In genomic region chr14:51990488-51990887, GRCh38 we compare ENCODE assay signal across 8 cellular contexts. TPM values are rescaled to one million over a fixed set of nuclear protein-coding genes. Genes with fewer than 3 reads are reported as not detected.
DNase-seq lines count a peak whose midpoint lies in the region; ATAC-seq and TF ChIP-seq lines count a peak whose summit lies in the region.

No MANE protein-coding gene starts in this region.

- H3K4me3 Mint-ChIP-seq in GM23338, result peak overlapping the region; percentile 95

- H3K36me3 ChIP-seq in GM23338 (ENCODE audit: insufficient read depth), result peaks cover 21% of the 10 kb centered on the region; the same call in 1 of the 2 replicates
- peaks cover 37% of the 10 kb centered on the region for H3K36me3 ChIP-seq in skeletal muscle satellite cell (ENCODE audit: insufficient read depth, low read length)

- peaks cover 45% of the 10 kb centered on the region for H3K36me3 Mint-ChIP-seq in GM23338 (ENCODE audit: low read depth)

- no peak overlapping the region for H2AFZ ChIP-seq in GM23338

- H3K27ac Mint-ChIP-seq in GM23338, result no peak overlapping the region

- H3K27me3 ChIP-seq in GM23338 (ENCODE audit: insufficient read depth), result no peaks in the 10 kb centered on the region
- no peaks in the 10 kb centered on the region for H3K27me3 ChIP-seq in skeletal muscle satellite cell (ENCODE audit: control insufficient read depth, insufficient read depth, low read length)

- H3K9me3 ChIP-seq in skeletal muscle satellite cell (replicated peaks; ENCODE audit: low read length), result no peaks in the 10 kb centered on the region

- H3K27me3 Mint-ChIP-seq in GM23338 (ENCODE audit: insufficient read depth, low read depth, poor library complexity), result peaks cover 3% of the 10 kb centered on the region

- TF ChIP-seq CTCF in GM23338 (conservative IDR thresholded peaks at IDR 0.05; ENCODE audit: low read depth in 2 of 2) (no peak), VCaP (conservative IDR thresholded peaks at IDR 0.05) (no peak), foreskin fibroblast (IDR thresholded peaks at IDR 0.05; ENCODE audit: low read depth, low read length) (no peak)

- H3K27ac ChIP-seq in GM23338 (ENCODE audit: low read depth) (no peak overlapping the region), VCaP (peak overlapping the region; percentile 83; the same call in 1 of the 2 replicates)

- H3K79me2 ChIP-seq in GM23338 (replicated peaks; ENCODE audit: insufficient read depth), result peaks cover 53% of the 10 kb centered on the region

- H3K4me2 ChIP-seq in GM23338, result peak overlapping the region; percentile 85
- H3K4me2 ChIP-seq in skeletal muscle satellite cell (ENCODE audit: low read length), result peak overlapping the region; percentile 94

- H3K4me1 ChIP-seq in GM23338 (ENCODE audit: insufficient read depth), result peaks cover 4% of the 10 kb centered on the region; the same call in 1 of the 2 replicates
- H3K4me1 ChIP-seq in skeletal muscle satellite cell (ENCODE audit: control insufficient read depth, insufficient read depth, low read length), result peaks cover 9% of the 10 kb centered on the region

- peak overlapping the region; percentile 94 for H3K9ac ChIP-seq in skeletal muscle satellite cell (ENCODE audit: low read depth, low read length)

- peaks cover 9% of the 10 kb centered on the region; the same call in 1 of the 2 replicates for H4K20me1 ChIP-seq in GM23338 (replicated peaks; ENCODE audit: insufficient read depth)

- H3K4me3 ChIP-seq in GM23338, result peak overlapping the region; percentile 96
- peak overlapping the region; percentile 90 to 96 for H3K4me3 ChIP-seq in foreskin fibroblast (ENCODE audit: low read depth in 1 of 2, low read length in 2 of 2)
- peak overlapping the region; percentile 86 for H3K4me3 ChIP-seq in skeletal muscle satellite cell (ENCODE audit: low read length)

- H3K9me2 ChIP-seq in GM23338 (ENCODE audit: insufficient read depth), result no peaks in the 10 kb centered on the region

- DNase-seq in GM23338 (ENCODE audit: low spot score), result no peak
- no peak for DNase-seq in foreskin fibroblast
- DNase-seq in amniotic stem cell (lab: John Stamatoyannopoulos, UW), result no peak
- no peak for DNase-seq in cerebellum (ENCODE audit: low spot score)

- H3F3A ChIP-seq in GM23338 (replicated peaks; ENCODE audit: low read depth), result no peaks in the 10 kb centered on the region

- H3K4me1 Mint-ChIP-seq in GM23338, result peaks cover 3% of the 10 kb centered on the region

- ATAC-seq in GM23338 (no peak), GM18502 (IDR thresholded peaks at IDR 0.05; ENCODE audit: poor library complexity, unreplicated experiment) (no peak), HG02798 (IDR thresholded peaks at IDR 0.05; ENCODE audit: poor library complexity, unreplicated experiment) (no peak)

- no peaks in the 10 kb centered on the region for H3K9me3 Mint-ChIP-seq in GM23338

TF ChIP-seq in GM23338, 12 proteins besides CTCF, POLR2A, EP300 and RAD21:
- TF ChIP-seq ZNF331 (CRISPR knock-in tag; IDR thresholded peaks at IDR 0.05; ENCODE audit: low read depth), result no peak
- TF ChIP-seq, protein P1, sequence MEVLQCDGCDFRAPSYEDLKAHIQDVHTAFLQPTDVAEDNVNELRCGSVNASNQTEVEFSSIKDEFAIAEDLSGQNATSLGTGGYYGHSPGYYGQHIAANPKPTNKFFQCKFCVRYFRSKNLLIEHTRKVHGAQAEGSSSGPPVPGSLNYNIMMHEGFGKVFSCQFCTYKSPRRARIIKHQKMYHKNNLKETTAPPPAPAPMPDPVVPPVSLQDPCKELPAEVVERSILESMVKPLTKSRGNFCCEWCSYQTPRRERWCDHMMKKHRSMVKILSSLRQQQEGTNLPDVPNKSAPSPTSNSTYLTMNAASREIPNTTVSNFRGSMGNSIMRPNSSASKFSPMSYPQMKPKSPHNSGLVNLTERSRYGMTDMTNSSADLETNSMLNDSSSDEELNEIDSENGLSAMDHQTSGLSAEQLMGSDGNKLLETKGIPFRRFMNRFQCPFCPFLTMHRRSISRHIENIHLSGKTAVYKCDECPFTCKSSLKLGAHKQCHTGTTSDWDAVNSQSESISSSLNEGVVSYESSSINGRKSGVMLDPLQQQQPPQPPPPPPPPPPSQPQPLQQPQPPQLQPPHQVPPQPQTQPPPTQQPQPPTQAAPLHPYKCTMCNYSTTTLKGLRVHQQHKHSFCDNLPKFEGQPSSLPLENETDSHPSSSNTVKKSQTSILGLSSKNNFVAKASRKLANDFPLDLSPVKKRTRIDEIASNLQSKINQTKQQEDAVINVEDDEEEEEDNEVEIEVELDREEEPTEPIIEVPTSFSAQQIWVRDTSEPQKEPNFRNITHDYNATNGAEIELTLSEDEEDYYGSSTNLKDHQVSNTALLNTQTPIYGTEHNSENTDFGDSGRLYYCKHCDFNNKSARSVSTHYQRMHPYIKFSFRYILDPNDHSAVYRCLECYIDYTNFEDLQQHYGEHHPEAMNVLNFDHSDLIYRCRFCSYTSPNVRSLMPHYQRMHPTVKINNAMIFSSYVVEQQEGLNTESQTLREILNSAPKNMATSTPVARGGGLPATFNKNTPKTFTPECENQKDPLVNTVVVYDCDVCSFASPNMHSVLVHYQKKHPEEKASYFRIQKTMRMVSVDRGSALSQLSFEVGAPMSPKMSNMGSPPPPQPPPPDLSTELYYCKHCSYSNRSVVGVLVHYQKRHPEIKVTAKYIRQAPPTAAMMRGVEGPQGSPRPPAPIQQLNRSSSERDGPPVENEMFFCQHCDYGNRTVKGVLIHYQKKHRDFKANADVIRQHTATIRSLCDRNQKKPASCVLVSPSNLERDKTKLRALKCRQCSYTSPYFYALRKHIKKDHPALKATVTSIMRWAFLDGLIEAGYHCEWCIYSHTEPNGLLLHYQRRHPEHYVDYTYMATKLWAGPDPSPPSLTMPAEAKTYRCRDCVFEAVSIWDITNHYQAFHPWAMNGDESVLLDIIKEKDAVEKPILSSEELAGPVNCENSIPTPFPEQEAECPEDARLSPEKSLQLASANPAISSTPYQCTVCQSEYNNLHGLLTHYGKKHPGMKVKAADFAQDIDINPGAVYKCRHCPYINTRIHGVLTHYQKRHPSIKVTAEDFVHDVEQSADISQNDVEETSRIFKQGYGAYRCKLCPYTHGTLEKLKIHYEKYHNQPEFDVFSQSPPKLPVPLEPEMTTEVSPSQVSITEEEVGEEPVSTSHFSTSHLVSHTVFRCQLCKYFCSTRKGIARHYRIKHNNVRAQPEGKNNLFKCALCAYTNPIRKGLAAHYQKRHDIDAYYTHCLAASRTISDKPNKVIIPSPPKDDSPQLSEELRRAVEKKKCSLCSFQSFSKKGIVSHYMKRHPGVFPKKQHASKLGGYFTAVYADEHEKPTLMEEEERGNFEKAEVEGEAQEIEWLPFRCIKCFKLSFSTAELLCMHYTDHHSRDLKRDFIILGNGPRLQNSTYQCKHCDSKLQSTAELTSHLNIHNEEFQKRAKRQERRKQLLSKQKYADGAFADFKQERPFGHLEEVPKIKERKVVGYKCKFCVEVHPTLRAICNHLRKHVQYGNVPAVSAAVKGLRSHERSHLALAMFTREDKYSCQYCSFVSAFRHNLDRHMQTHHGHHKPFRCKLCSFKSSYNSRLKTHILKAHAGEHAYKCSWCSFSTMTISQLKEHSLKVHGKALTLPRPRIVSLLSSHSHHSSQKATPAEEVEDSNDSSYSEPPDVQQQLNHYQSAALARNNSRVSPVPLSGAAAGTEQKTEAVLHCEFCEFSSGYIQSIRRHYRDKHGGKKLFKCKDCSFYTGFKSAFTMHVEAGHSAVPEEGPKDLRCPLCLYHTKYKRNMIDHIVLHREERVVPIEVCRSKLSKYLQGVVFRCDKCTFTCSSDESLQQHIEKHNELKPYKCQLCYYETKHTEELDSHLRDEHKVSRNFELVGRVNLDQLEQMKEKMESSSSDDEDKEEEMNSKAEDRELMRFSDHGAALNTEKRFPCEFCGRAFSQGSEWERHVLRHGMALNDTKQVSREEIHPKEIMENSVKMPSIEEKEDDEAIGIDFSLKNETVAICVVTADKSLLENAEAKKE (CRISPR knock-in tag; IDR thresholded peaks at IDR 0.05), result no peak
- TF ChIP-seq JUNB (IDR thresholded peaks at IDR 0.05; ENCODE audit: unreplicated experiment), result no peak
- TF ChIP-seq NANOG (IDR thresholded peaks at IDR 0.05; ENCODE audit: borderline replicate concordance), result no peak
- TF ChIP-seq STAT1 (IDR thresholded peaks at IDR 0.05; ENCODE audit: unreplicated experiment), result no peak
- TF ChIP-seq EZH2 (IDR thresholded peaks at IDR 0.05; ENCODE audit: low read depth, unreplicated experiment), result no peak
- no peak for TF ChIP-seq ETS1 (IDR thresholded peaks at IDR 0.05)

RNA-seq across cellular contexts. Expression of gene RTRAF, which starts 1.1 kb away (rescaled TPM):
- total RNA-seq in GM23338 (2014; rRNA removed; shearing (Covaris generic)), result 150 and 184 TPM in 2 replicates
- polyA plus RNA-seq in GM23338 (2016; fragmentation: Nextera tagmentation; extraction: Ambion mirVana), result 715 and 729 TPM in 2 replicates
- 76.8 and 81.9 TPM in 2 replicates for total RNA-seq in skeletal muscle satellite cell (2012; rRNA removed)
- 56.3 TPM for total RNA-seq in cerebellum
